22 cellular contexts compared by ENCODE assay signal in genomic region chr9:20290287-20290686, GRCh38.
"Had no signal": no experiment of that assay in that cellular context is flagged by ENCODE, and none has a peak within 500 bp of the region (broad histone marks: within the 10 kb centered on the region; RNA-seq: fewer than 3 reads in every experiment).

No MANE protein-coding gene starts in this region.

- H3K4me3 ChIP-seq: adrenal gland, ascending aorta, breast epithelium, left lung, tibial artery had no signal

- ATAC-seq: activated CD4-positive, alpha-beta T cell treated with anti-CD3 and anti-CD28 coated beads for 36 hours; activated T-helper 17 cell treated with anti-CD3 and anti-CD28 coated beads, Interleukin-2, amount 50 U/mL, for 72 hours; left lung; stimulated activated naive CD8-positive, alpha-beta T cell treated with anti-CD3 and anti-CD28 coated beads, Interleukin-15, amount 100 ng/mL, for 72 hours had no signal

- H3K4me1 ChIP-seq: adrenal gland, ascending aorta, breast epithelium, left lung, tibial artery had no signal

- H3K9me3 ChIP-seq: adrenal gland, ascending aorta, breast epithelium, left lung, tibial artery had no signal

- H3K27ac ChIP-seq: adrenal gland, ascending aorta, breast epithelium, left lung, tibial artery had no signal

- H3K36me3 ChIP-seq: adrenal gland, ascending aorta, breast epithelium, left lung, tibial artery had no signal

- DNase-seq: activated B cell treated with CpG ODN at 0.5 μM for 24 hours; activated CD4-positive, alpha-beta T cell treated with anti-CD3 and anti-CD28 coated beads for 36 hours; activated CD4-positive, alpha-beta T cell treated with anti-CD3 and anti-CD28 coated beads, Interleukin-2, amount 50 U/mL, for 4 hours; activated CD8-positive, alpha-beta memory T cell treated with anti-CD3 and anti-CD28 coated beads for 24 hours; activated CD8-positive, alpha-beta memory T cell treated with anti-CD3 and anti-CD28 coated beads, Interleukin-2, amount 50 U/mL, for 4 hours; activated naive CD4-positive, alpha-beta T cell; activated T-cell treated with anti-CD3 and anti-CD28 coated beads, Interleukin-2, amount 50 U/mL, for 24 hours; adrenal gland; cortex of kidney; effector CD4-positive, alpha-beta T cell; erythroblast; foreskin fibroblast; immature natural killer cell; kidney glomerular epithelial cell; left lung; mammary epithelial cell; stimulated activated naive CD8-positive, alpha-beta T cell treated with anti-CD3 and anti-CD28 coated beads, Interleukin-15, amount 100 ng/mL, for 72 hours; T1000; tibial artery had no signal

- H3K27me3 ChIP-seq: adrenal gland, ascending aorta, breast epithelium, left lung, tibial artery had no signal
